10 cellular contexts compared by ENCODE assay signal in genomic region chr1:218171302-218171893, GRCh38.
DNase-seq lines count a peak whose midpoint lies in the region; ATAC-seq and TF ChIP-seq lines count a peak whose summit lies in the region.
"Had no signal": no experiment of that assay in that cellular context is flagged by ENCODE, and none has a peak within 500 bp of the region (broad histone marks: within the 10 kb centered on the region; RNA-seq: fewer than 3 reads in every experiment).

No MANE protein-coding gene starts in this region.

- intact Hi-C loops in mucosa of descending colon (cut with DNase I, micrococcal nuclease), result no loop called here

- H3K4me3 ChIP-seq in cardiac fibroblast (replicated peaks in 1 of 2; ENCODE audit: low read depth in 2 of 2, low read length in 2 of 2) (no peak overlapping the region), mucosa of descending colon (no peak overlapping the region)
- H3K4me3 ChIP-seq: SJSA1 had no signal

- no peak overlapping the region for H3K4me3 Mint-ChIP-seq in T-cell
- H3K4me3 Mint-ChIP-seq in T-helper 2 cell treated with Interferon-gamma antibody and Interleukin-4, amounts not matched to agents 5 μg/mL and 100 μg/mL, for 36 hours, result no peak overlapping the region
- H3K4me3 Mint-ChIP-seq: naive B cell had no signal

- H3K27me3 Mint-ChIP-seq in T-cell, result peaks cover 15 to 30% of the 10 kb centered on the region in 2 donors
- H3K27me3 Mint-ChIP-seq in T-helper 2 cell treated with Interferon-gamma antibody and Interleukin-4, amounts not matched to agents 5 μg/mL and 100 μg/mL, for 36 hours (ENCODE audit: low read depth), result peaks cover 13% of the 10 kb centered on the region

- ATAC-seq in mucosa of descending colon (no peak), T-cell (replicated peaks in 1 of 4) (no peak), HG03280 (IDR thresholded peaks at IDR 0.05; ENCODE audit: unreplicated experiment) (no peak)

- H3K36me3 ChIP-seq in mucosa of descending colon (ENCODE audit: low read depth), result no peaks in the 10 kb centered on the region
- H3K36me3 ChIP-seq: SJSA1 had no signal

- H3K9me3 ChIP-seq in mucosa of descending colon, result no peaks in the 10 kb centered on the region
- H3K9me3 ChIP-seq: SJSA1 had no signal

- no peak overlapping the region for H3K27ac Mint-ChIP-seq in T-cell
- no peak overlapping the region for H3K27ac Mint-ChIP-seq in T-helper 2 cell treated with Interferon-gamma antibody and Interleukin-4, amounts not matched to agents 5 μg/mL and 100 μg/mL, for 36 hours
- H3K27ac Mint-ChIP-seq: naive B cell had no signal

- H3K36me3 Mint-ChIP-seq in T-cell, result no peaks in the 10 kb centered on the region
- no peaks in the 10 kb centered on the region for H3K36me3 Mint-ChIP-seq in T-helper 2 cell treated with Interferon-gamma antibody and Interleukin-4, amounts not matched to agents 5 μg/mL and 100 μg/mL, for 36 hours (ENCODE audit: low read depth)
- H3K36me3 Mint-ChIP-seq: naive B cell had no signal

- TF ChIP-seq CTCF in cardiac fibroblast (IDR thresholded peaks at IDR 0.05; ENCODE audit: low read depth, low read length) (peak; percentile 68), mucosa of descending colon (IDR thresholded peaks at IDR 0.05) (peak; percentile 40)

- H3K4me1 ChIP-seq in mucosa of descending colon (ENCODE audit: low read depth), result no peaks in the 10 kb centered on the region
- H3K4me1 ChIP-seq: SJSA1 had no signal

- peaks cover 0 to 2% (median 1%) of the 10 kb centered on the region in 3 donors for H3K4me1 Mint-ChIP-seq in T-cell
- no peaks in the 10 kb centered on the region for H3K4me1 Mint-ChIP-seq in T-helper 2 cell treated with Interferon-gamma antibody and Interleukin-4, amounts not matched to agents 5 μg/mL and 100 μg/mL, for 36 hours (ENCODE audit: low read depth)

- DNase-seq in DMS 273 treated with DMSO at 0.1 percent for 48 hours (lab: John Stamatoyannopoulos, UW), result peak; percentile 31
- peak; percentile 33 for DNase-seq in H4 (ENCODE audit: low spot score)
- peak; percentile 69 for DNase-seq in NCI-H2227 (lab: John Stamatoyannopoulos, UW; ENCODE audit: unreplicated experiment)
- peak; percentile 59 to 66 for DNase-seq in cardiac fibroblast (ENCODE audit: low read depth in 2 of 2)
- no peak for DNase-seq in mucosa of descending colon
- DNase-seq in T-cell, result no peak
- DNase-seq in T-helper 2 cell treated with Interferon-gamma antibody and Interleukin-4, amounts not matched to agents 5 μg/mL and 100 μg/mL, for 36 hours (ENCODE audit: low spot score), result no peak
- DNase-seq: naive B cell had no signal

- peaks cover 0 to 2% (median 0%) of the 10 kb centered on the region in 3 donors for H3K9me3 Mint-ChIP-seq in T-cell
- no peaks in the 10 kb centered on the region for H3K9me3 Mint-ChIP-seq in T-helper 2 cell treated with Interferon-gamma antibody and Interleukin-4, amounts not matched to agents 5 μg/mL and 100 μg/mL, for 36 hours

- POLR2A ChIA-PET in T-cell (lab: Charles Lee), result no interaction called here

- CTCF ChIA-PET in T-cell (lab: Charles Lee), result no interaction called here

Comparison
In these comparisons a context has a peak if more than half of its experiments do, and no peak if none do; other contexts are left out.
1. DNase-seq: peak in DMS 273 treated with DMSO at 0.1 percent for 48 hours (single experiment), H4 (single experiment), NCI-H2227 (single experiment) and cardiac fibroblast (2 of 2); none in mucosa of descending colon (0 of 3), T-cell (0 of 34) and T-helper 2 cell treated with Interferon-gamma antibody and Interleukin-4, amounts not matched to agents 5 μg/mL and 100 μg/mL, for 36 hours (single experiment).